Comparison of ENCODE assay signal across 1 cellular context in the genomic region with DNA sequence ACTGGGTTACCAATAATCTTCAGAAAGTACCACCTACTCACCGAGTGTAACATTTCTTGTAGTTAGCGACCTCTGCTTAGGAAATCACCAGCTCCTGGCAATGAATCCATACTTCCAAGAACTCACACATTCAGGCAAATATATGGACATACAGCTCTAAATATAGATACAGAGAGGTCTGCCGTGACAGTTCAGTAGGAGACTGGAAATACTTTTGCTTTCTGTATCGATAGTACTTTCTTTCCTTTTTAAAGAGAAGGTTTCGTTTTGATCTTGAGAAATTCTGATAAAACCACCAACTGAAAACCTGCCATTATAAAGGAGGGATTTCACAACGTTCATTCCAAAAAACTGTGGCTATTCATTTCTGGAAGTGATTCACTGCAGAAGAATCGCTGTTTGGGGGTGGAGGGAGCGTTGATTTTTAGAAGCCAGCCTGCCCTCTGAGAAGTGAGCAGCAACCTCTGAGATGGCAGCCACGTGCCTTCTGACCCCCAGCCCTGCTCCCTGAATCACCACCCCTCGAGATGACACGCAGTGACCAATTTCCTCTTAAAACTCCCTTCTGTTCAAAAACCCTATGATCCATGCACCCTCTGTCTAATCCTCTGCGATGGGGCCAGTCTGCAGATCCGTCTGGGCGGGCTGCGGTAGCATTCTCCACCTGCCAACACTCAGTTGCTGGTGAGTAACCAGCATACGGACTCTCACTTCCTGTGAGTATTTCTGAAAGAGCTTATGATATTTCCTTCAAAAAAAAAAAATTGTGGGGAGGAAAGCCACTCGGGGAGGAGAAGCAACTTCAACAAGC.
A peak's percentile ranks its signal among the peaks of the same experiment; 100 is the strongest.
TF ChIP-seq lines count a peak whose summit lies in the region.

No MANE protein-coding gene starts in this region.

TF ChIP-seq in HepG2, 621 proteins besides CTCF, POLR2A, EP300 and RAD21 (continued from another document):
- TF ChIP-seq, protein P1, sequence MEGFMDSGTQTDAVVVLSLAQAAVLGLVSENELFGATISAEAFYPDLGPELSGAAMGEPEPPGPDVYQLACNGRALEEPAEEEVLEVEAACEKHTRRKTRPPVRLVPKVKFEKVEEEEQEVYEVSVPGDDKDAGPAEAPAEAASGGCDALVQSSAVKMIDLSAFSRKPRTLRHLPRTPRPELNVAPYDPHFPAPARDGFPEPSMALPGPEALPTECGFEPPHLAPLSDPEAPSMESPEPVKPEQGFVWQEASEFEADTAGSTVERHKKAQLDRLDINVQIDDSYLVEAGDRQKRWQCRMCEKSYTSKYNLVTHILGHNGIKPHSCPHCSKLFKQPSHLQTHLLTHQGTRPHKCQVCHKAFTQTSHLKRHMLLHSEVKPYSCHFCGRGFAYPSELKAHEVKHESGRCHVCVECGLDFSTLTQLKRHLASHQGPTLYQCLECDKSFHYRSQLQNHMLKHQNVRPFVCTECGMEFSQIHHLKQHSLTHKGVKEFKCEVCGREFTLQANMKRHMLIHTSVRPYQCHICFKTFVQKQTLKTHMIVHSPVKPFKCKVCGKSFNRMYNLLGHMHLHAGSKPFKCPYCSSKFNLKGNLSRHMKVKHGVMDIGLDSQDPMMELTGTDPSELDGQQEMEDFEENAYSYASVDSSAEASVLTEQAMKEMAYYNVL (CRISPR knock-in tag; IDR thresholded peaks at IDR 0.05; ENCODE audit: borderline replicate concordance): peak; percentile 63; the same call in 1 of the 2 replicates
- TF ChIP-seq ZNF788 (CRISPR knock-in tag; IDR thresholded peaks at IDR 0.05; ENCODE audit: borderline replicate concordance) (0 out of 2 replicates have a peak, but pooled peaks have one; percentile 45), PAF1 (CRISPR knock-in tag; IDR thresholded peaks at IDR 0.05) (no peak), FOXK1 (CRISPR knock-in tag; IDR thresholded peaks at IDR 0.05; ENCODE audit: borderline replicate concordance, low read depth) (no peak), ZFP62 (CRISPR knock-in tag; IDR thresholded peaks at IDR 0.05) (no peak), RXRB (CRISPR knock-in tag; IDR thresholded peaks at IDR 0.05; ENCODE audit: borderline replicate concordance) (0 out of 2 replicates have a peak, but pooled peaks have one; percentile 36)
